Comparison of ENCODE assay signal across 8 cellular contexts in genomic region chr19:7500811-7501450, GRCh38. TPM values are rescaled to one million over a fixed set of nuclear protein-coding genes. Genes with fewer than 3 reads are reported as not detected.
DNase-seq lines count a peak whose midpoint lies in the region; ATAC-seq and TF ChIP-seq lines count a peak whose summit lies in the region.

No MANE protein-coding gene starts in this region.

- no peak overlapping the region for H3K4me3 Mint-ChIP-seq in MCF 10A (ENCODE audit: unreplicated experiment)
- H3K4me3 Mint-ChIP-seq in activated naive CD4-positive, alpha-beta T cell treated with anti-CD3 and anti-CD28 coated beads, Interleukin-2, amount 50 U/mL, for 24 hours = peak overlapping the region; percentile 67

- no peak for TF ChIP-seq CTCF in MCF 10A (IDR thresholded peaks at IDR 0.05; ENCODE audit: unreplicated experiment)

- H3K27ac Mint-ChIP-seq in MCF 10A (ENCODE audit: low read depth, unreplicated experiment) = no peak overlapping the region
- H3K27ac Mint-ChIP-seq in activated naive CD4-positive, alpha-beta T cell treated with anti-CD3 and anti-CD28 coated beads, Interleukin-2, amount 50 U/mL, for 24 hours = no peak overlapping the region

- CTCF ChIA-PET in MCF 10A (lab: Yijun Ruan, JAX) = no interaction called here

- H3K27me3 Mint-ChIP-seq in MCF 10A (ENCODE audit: insufficient read depth, unreplicated experiment) = peaks cover 21% of the 10 kb centered on the region
- H3K27me3 Mint-ChIP-seq in activated naive CD4-positive, alpha-beta T cell treated with anti-CD3 and anti-CD28 coated beads, Interleukin-2, amount 50 U/mL, for 24 hours = peaks cover 19% of the 10 kb centered on the region

- ATAC-seq in left ventricle myocardium superior (peak; percentile 47), GM19452 (IDR thresholded peaks at IDR 0.05; ENCODE audit: unreplicated experiment) (no peak), GM21529 (IDR thresholded peaks at IDR 0.05; ENCODE audit: unreplicated experiment) (no peak)

- H3K4me1 Mint-ChIP-seq in MCF 10A (ENCODE audit: insufficient read depth, unreplicated experiment) = no peaks in the 10 kb centered on the region
- H3K4me1 Mint-ChIP-seq in activated naive CD4-positive, alpha-beta T cell treated with anti-CD3 and anti-CD28 coated beads, Interleukin-2, amount 50 U/mL, for 24 hours = peaks cover 7% of the 10 kb centered on the region

- in situ Hi-C loops in T47D (cut with HindIII; ENCODE audit: low pct_unique_long_range_greater_than_20kb, low sequenced_read_pairs) = no loop called here

- H3K36me3 Mint-ChIP-seq in MCF 10A (ENCODE audit: insufficient read depth, unreplicated experiment) = no peaks in the 10 kb centered on the region
- peaks cover 2% of the 10 kb centered on the region for H3K36me3 Mint-ChIP-seq in activated naive CD4-positive, alpha-beta T cell treated with anti-CD3 and anti-CD28 coated beads, Interleukin-2, amount 50 U/mL, for 24 hours

- intact Hi-C loops in MCF 10A (cut with micrococcal nuclease) (loop anchor here (10.0 kb wide), 1 partner anchor 106 kb away; no protein-coding TSS in a partner anchor), left ventricle myocardium superior (cut with micrococcal nuclease) (no loop called here)

- POLR2A ChIA-PET in MCF 10A (lab: Yijun Ruan, JAX) = no interaction called here

- BruUV-seq in MCF 10A (replicated peaks; lab: Mats Ljungman, UMichigan) = no TSS peak

- peak; percentile 87 to 93 for DNase-seq in T47D (ENCODE audit: low read depth in 1 of 2, low spot score in 1 of 2)
- DNase-seq in MCF 10A (ENCODE audit: unreplicated experiment) = no peak
- DNase-seq in NCI-H774 (lab: John Stamatoyannopoulos, UW) = peak; percentile 85
- peak; percentile 49 for DNase-seq in left ventricle myocardium superior
- DNase-seq in putamen (ENCODE audit: low spot score) = peak; percentile 85

- no peaks in the 10 kb centered on the region for H3K9me3 Mint-ChIP-seq in MCF 10A (ENCODE audit: unreplicated experiment)
- H3K9me3 Mint-ChIP-seq in activated naive CD4-positive, alpha-beta T cell treated with anti-CD3 and anti-CD28 coated beads, Interleukin-2, amount 50 U/mL, for 24 hours = no peaks in the 10 kb centered on the region

RNA-seq across cellular contexts. Expression of gene PEX11G, which starts 12.1 kb away (rescaled TPM):
- 5.5 and 6.4 TPM in 2 replicates for total RNA-seq in MCF 10A (2022)
- total RNA-seq in left ventricle myocardium superior = 0.84 TPM

RNA-seq across cellular contexts. Expression of gene ZNF358, which starts 15.0 kb away (rescaled TPM):
- total RNA-seq in MCF 10A (2022) (16.9 and 17.7 TPM in 2 replicates), left ventricle myocardium superior (101 TPM)

RNA-seq across cellular contexts. Expression of gene MCOLN1, which starts 21.5 kb away (rescaled TPM):
- total RNA-seq in MCF 10A (2022) = 10.8 and 13.9 TPM in 2 replicates
- 18.5 TPM for total RNA-seq in left ventricle myocardium superior

RNA-seq across cellular contexts. Expression of gene PNPLA6, which starts 34.6 kb away (rescaled TPM):
- total RNA-seq in MCF 10A (2022) (75.8 and 96.1 TPM in 2 replicates), left ventricle myocardium superior (55.6 TPM)
